1 cellular context compared by ENCODE assay signal in the genomic region with DNA sequence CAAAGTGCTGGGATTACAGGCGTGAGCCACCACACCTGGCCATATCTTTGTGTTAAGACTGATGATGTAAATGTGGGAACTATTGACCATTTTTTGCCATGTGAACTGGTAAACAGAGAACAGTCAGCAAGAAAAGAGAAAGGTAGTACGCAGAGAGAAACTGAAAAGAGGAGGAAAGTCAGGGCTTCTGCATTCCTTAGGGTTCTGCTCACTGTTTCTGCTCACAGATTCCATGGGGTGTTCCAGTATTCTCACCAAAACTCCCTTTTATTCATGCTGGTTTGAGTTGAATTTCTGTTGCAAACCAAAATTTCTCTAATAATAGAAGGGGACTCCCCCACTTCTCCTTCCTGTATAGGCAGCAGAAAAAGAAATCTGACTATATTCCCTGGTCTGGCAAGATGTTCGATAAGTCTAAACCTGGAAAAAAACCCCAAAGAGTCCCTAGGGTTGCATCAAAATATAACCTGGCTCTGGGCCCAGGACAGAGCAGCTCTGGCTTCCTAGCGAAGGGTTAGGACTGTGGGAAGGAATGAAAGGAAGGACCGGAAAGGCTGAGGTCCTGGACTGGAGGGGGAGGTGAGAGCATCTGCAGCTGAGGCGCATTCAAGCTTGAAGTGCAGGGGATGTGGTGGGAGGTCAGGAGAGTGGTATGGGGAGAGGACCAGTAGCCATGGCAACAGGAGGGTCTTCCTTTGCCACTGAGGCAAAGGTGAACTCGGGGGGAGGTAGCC.
TF ChIP-seq lines count a peak whose summit lies in the region.

No MANE protein-coding gene starts in this region.

TF ChIP-seq in SK-N-SH, 30 proteins besides CTCF, POLR2A, EP300 and RAD21 (continued from another document):
- TF ChIP-seq REST (IDR thresholded peaks at IDR 0.05; ENCODE audit: low read depth, low read length): no peak
- no peak for TF ChIP-seq GATA2 (CRISPR knock-in tag; IDR thresholded peaks at IDR 0.05)
- TF ChIP-seq TCF12 (IDR thresholded peaks at IDR 0.05): no peak
